ENCODE assay signal across 1 cellular context in genomic region chr19:42089191-42089750, GRCh38.
A peak's percentile ranks its signal among the peaks of the same experiment; 100 is the strongest.
TF ChIP-seq lines count a peak whose summit lies in the region.

No MANE protein-coding gene starts in this region.

TF ChIP-seq in K562, 482 proteins besides CTCF, POLR2A, EP300 and RAD21:
- TF ChIP-seq MYNN (IDR thresholded peaks at IDR 0.05) (no peak), MYNN (CRISPR knock-in tag; IDR thresholded peaks at IDR 0.05) (no peak), PCBP2 (IDR thresholded peaks at IDR 0.05; ENCODE audit: low read depth, low read length, poor library complexity, severe bottlenecking) (peak; percentile 31), PRDM10 (IDR thresholded peaks at IDR 0.05; ENCODE audit: partially characterized antibody) (peak; percentile 49)
TF ChIP-seq in K562: peak in this region for 2.
